ENCODE assay signal across 8 cellular contexts in genomic region chr11:72227316-72228228, GRCh38. TPM values are rescaled to one million over a fixed set of nuclear protein-coding genes. Genes with fewer than 3 reads are reported as not detected.
DNase-seq lines count a peak whose midpoint lies in the region.

No MANE protein-coding gene starts in this region.

- peak; percentile 58 for DNase-seq in Ammon's horn (ENCODE audit: low spot score)
- DNase-seq in HuH-7 (ENCODE audit: low spot score), result peak; percentile 0
- peak; percentile 52 for DNase-seq in RPMI7951 (ENCODE audit: low read depth)
- peak; percentile 65 for DNase-seq in medulla oblongata (ENCODE audit: extremely low spot score)
- DNase-seq in SW480 (ENCODE audit: low spot score), result no peak
- DNase-seq in activated CD4-positive, CD25-positive, alpha-beta regulatory T cell (lab: John Stamatoyannopoulos, UW), result no peak
- no peak for DNase-seq in mucosa of gallbladder (ENCODE audit: low spot score)
- no peak for DNase-seq in HT-29 (ENCODE audit: low spot score)

RNA-seq across cellular contexts. Expression of gene INPPL1, which starts 3.0 kb away (rescaled TPM):
- total RNA-seq in RPMI7951 (2014; rRNA removed; shearing (Covaris generic)), result 25.7 and 29.4 TPM in 2 replicates
- total RNA-seq in mucosa of gallbladder, result 225 TPM
- total RNA-seq in HT-29 (2014; rRNA removed; shearing (Covaris generic)), result 97.2 and 133 TPM in 2 replicates

RNA-seq across cellular contexts. Expression of gene FOLR2, which starts 11.0 kb away (rescaled TPM):
- total RNA-seq in RPMI7951 (2014; rRNA removed; shearing (Covaris generic)), result not detected in 2 replicates
- 18.9 TPM for total RNA-seq in mucosa of gallbladder
- not detected in 2 replicates for total RNA-seq in HT-29 (2014; rRNA removed; shearing (Covaris generic))

RNA-seq across cellular contexts. Expression of gene PHOX2A, which starts 16.4 kb away (rescaled TPM):
- not detected in 2 replicates for total RNA-seq in RPMI7951 (2014; rRNA removed; shearing (Covaris generic))
- 0.14 TPM for total RNA-seq in mucosa of gallbladder
- total RNA-seq in HT-29 (2014; rRNA removed; shearing (Covaris generic)), result not detected in 2 replicates

RNA-seq across cellular contexts. Expression of gene FOLR1, which starts 35.6 kb away (rescaled TPM):
- total RNA-seq in RPMI7951 (2014; rRNA removed; shearing (Covaris generic)), result 0.10 TPM in 1 of 2 replicates, not detected in the other
- 7.0 TPM for total RNA-seq in mucosa of gallbladder
- 6.1 and 6.2 TPM in 2 replicates for total RNA-seq in HT-29 (2014; rRNA removed; shearing (Covaris generic))

Comparison
In these comparisons a context has a peak if more than half of its experiments do, and no peak if none do; other contexts are left out.
1. DNase-seq: peak in Ammon's horn (single experiment), HuH-7 (single experiment), RPMI7951 (single experiment) and medulla oblongata (single experiment); none in SW480 (single experiment), activated CD4-positive, CD25-positive, alpha-beta regulatory T cell (0 of 4), mucosa of gallbladder (single experiment) and HT-29 (single experiment).
2. RNA of gene FOLR2, which starts 11.0 kb away (total RNA-seq): 18.9 TPM in mucosa of gallbladder (single experiment); not detected in RPMI7951 and not detected in HT-29; every median in the first group is over 10 times any median in the second.